8 cellular contexts compared by ENCODE assay signal in genomic region chr5:172452398-172453205, GRCh38. TPM values are rescaled to one million over a fixed set of nuclear protein-coding genes. Genes with fewer than 3 reads are reported as not detected.
DNase-seq lines count a peak whose midpoint lies in the region; ATAC-seq and TF ChIP-seq lines count a peak whose summit lies in the region.

No MANE protein-coding gene starts in this region.

- intact Hi-C loops in activated T-helper 1 cell treated with anti-CD3 and anti-CD28 coated beads, Interleukin-12 subunit alpha, Interleukin-12 subunit beta, Interleukin-2, Interleukin-4 antibody, amounts not matched to agents 30 ng/mL and 10 ng/mL and 1 ng/mL, durations not matched to agents 14 hours and 24 hours and 36 hours (cut with micrococcal nuclease): no loop called here
- intact Hi-C loops in heart left ventricle (cut with DNase I) (loop anchor here in 2 of 10 donors (5.0 to 10.0 kb wide), 3 partner anchors 168 to 338 kb away; partner anchors contain the start of gene UBTD2 (in 2 of the 2)), psoas muscle (cut with DNase I) (no loop called here)

- H3K9me3 ChIP-seq in heart left ventricle (no peaks in the 10 kb centered on the region), psoas muscle (no peaks in the 10 kb centered on the region)

- H3K4me3 ChIP-seq in heart left ventricle (peak overlapping the region in 11 of 12 donors; percentile 63 to 98 (median 85)), psoas muscle (peak overlapping the region; percentile 79)

- peak overlapping the region; percentile 41 to 88 (median 74) for H3K27ac ChIP-seq in heart left ventricle
- H3K27ac ChIP-seq in psoas muscle: no peak overlapping the region

- no peaks in the 10 kb centered on the region for H3K9me3 Mint-ChIP-seq in activated T-helper 1 cell treated with anti-CD3 and anti-CD28 coated beads, Interleukin-12 subunit alpha, Interleukin-12 subunit beta, Interleukin-2, Interleukin-4 antibody, amounts not matched to agents 30 ng/mL and 10 ng/mL and 1 ng/mL, durations not matched to agents 14 hours and 24 hours and 36 hours

- TF ChIP-seq POLR2A in heart left ventricle (IDR thresholded peaks at IDR 0.05): no peak

- peak; percentile 31 for DNase-seq in DMS53 (lab: John Stamatoyannopoulos, UW)
- DNase-seq in DMS53 treated with DMSO at 0.1 percent for 48 hours (lab: John Stamatoyannopoulos, UW; ENCODE audit: unreplicated experiment): no peak
- no peak for DNase-seq in activated T-helper 1 cell treated with anti-CD3 and anti-CD28 coated beads, Interleukin-12 subunit alpha, Interleukin-12 subunit beta, Interleukin-2, Interleukin-4 antibody, amounts not matched to agents 30 ng/mL and 10 ng/mL and 1 ng/mL, durations not matched to agents 14 hours and 24 hours and 36 hours (ENCODE audit: low spot score)
- DNase-seq in heart left ventricle: peak in 1 of 5 donors; percentile 51
- DNase-seq in psoas muscle: no peak
- DNase-seq in SIG-M5 treated with dmso at 0.1 percent for 504 hours (lab: John Stamatoyannopoulos, UW; ENCODE audit: unreplicated experiment): no peak
- DNase-seq in stimulated activated naive CD4-positive, alpha-beta T cell treated with Interleukin-2 at 50 U/mL for 16 hours (lab: John Stamatoyannopoulos, UW): no peak

- ATAC-seq in heart left ventricle: peak; percentile 18 to 58 (median 34)
- ATAC-seq in psoas muscle: peak in 1 of 4 donors; percentile 39
- ATAC-seq in HG02678 (IDR thresholded peaks at IDR 0.05; ENCODE audit: unreplicated experiment): no peak

- H3K4me1 ChIP-seq in heart left ventricle (peaks cover 0 to 57% (median 30%) of the 10 kb centered on the region in 12 donors), psoas muscle (no peaks in the 10 kb centered on the region)

- H3K27me3 ChIP-seq in heart left ventricle (no peaks in the 10 kb centered on the region), psoas muscle (ENCODE audit: insufficient read depth in 3 of 3, low read length in 2 of 3) (peaks cover 0 to 6% (median 1%) of the 10 kb centered on the region in 3 donors)

- H3K36me3 Mint-ChIP-seq in activated T-helper 1 cell treated with anti-CD3 and anti-CD28 coated beads, Interleukin-12 subunit alpha, Interleukin-12 subunit beta, Interleukin-2, Interleukin-4 antibody, amounts not matched to agents 30 ng/mL and 10 ng/mL and 1 ng/mL, durations not matched to agents 14 hours and 24 hours and 36 hours (ENCODE audit: low read depth): no peaks in the 10 kb centered on the region

- peak overlapping the region; percentile 58 for H3K4me3 Mint-ChIP-seq in activated T-helper 1 cell treated with anti-CD3 and anti-CD28 coated beads, Interleukin-12 subunit alpha, Interleukin-12 subunit beta, Interleukin-2, Interleukin-4 antibody, amounts not matched to agents 30 ng/mL and 10 ng/mL and 1 ng/mL, durations not matched to agents 14 hours and 24 hours and 36 hours

- H3K36me3 ChIP-seq in heart left ventricle: no peaks in the 10 kb centered on the region
- no peaks in the 10 kb centered on the region for H3K36me3 ChIP-seq in psoas muscle (ENCODE audit: insufficient read depth in 1 of 2, low read depth in 1 of 2)

- TF ChIP-seq CTCF in heart left ventricle (IDR thresholded peaks at IDR 0.05): no peak
- TF ChIP-seq CTCF in psoas muscle (IDR thresholded peaks at IDR 0.05): no peak

- H3K27me3 Mint-ChIP-seq in activated T-helper 1 cell treated with anti-CD3 and anti-CD28 coated beads, Interleukin-12 subunit alpha, Interleukin-12 subunit beta, Interleukin-2, Interleukin-4 antibody, amounts not matched to agents 30 ng/mL and 10 ng/mL and 1 ng/mL, durations not matched to agents 14 hours and 24 hours and 36 hours (ENCODE audit: insufficient read depth): peaks cover 54% of the 10 kb centered on the region

- WGBS in heart left ventricle, 4 donors: 64 to 70% (median 67%) methylated on average over 18 of the region's 18 CpGs
- WGBS in psoas muscle, 3 donors: 64 to 69% (median 68%) methylated on average over 18 of the region's 18 CpGs

- peaks cover 6% of the 10 kb centered on the region for H3K4me1 Mint-ChIP-seq in activated T-helper 1 cell treated with anti-CD3 and anti-CD28 coated beads, Interleukin-12 subunit alpha, Interleukin-12 subunit beta, Interleukin-2, Interleukin-4 antibody, amounts not matched to agents 30 ng/mL and 10 ng/mL and 1 ng/mL, durations not matched to agents 14 hours and 24 hours and 36 hours (ENCODE audit: low read depth)

- no peak overlapping the region for H3K27ac Mint-ChIP-seq in activated T-helper 1 cell treated with anti-CD3 and anti-CD28 coated beads, Interleukin-12 subunit alpha, Interleukin-12 subunit beta, Interleukin-2, Interleukin-4 antibody, amounts not matched to agents 30 ng/mL and 10 ng/mL and 1 ng/mL, durations not matched to agents 14 hours and 24 hours and 36 hours

RNA-seq across cellular contexts. Expression of gene SH3PXD2B, which starts 1.7 kb away (rescaled TPM):
- total RNA-seq in activated T-helper 1 cell treated with anti-CD3 and anti-CD28 coated beads, Interleukin-12 subunit alpha, Interleukin-12 subunit beta, Interleukin-2, Interleukin-4 antibody, amounts not matched to agents 30 ng/mL and 10 ng/mL and 1 ng/mL, durations not matched to agents 14 hours and 24 hours and 36 hours: 0.26 and 0.32 TPM in 2 replicates
- total RNA-seq in heart left ventricle (10 to 100 TPM in 2 of 9 donors, 1 to 10 TPM in 7; 3.3 to 22.7 (median 8.4) TPM), psoas muscle (1 to 10 TPM; 2.5 to 5.3 (median 3.0) TPM)
- polyA plus RNA-seq in heart left ventricle (1 to 10 TPM; 1.1 to 6.9 TPM), psoas muscle (1 to 10 TPM in 1 of 3 donors, under 1 TPM in 2; 0.58 to 2.5 (median 0.77) TPM)
